ENCODE assay signal across 19 cellular contexts in the genomic region with DNA sequence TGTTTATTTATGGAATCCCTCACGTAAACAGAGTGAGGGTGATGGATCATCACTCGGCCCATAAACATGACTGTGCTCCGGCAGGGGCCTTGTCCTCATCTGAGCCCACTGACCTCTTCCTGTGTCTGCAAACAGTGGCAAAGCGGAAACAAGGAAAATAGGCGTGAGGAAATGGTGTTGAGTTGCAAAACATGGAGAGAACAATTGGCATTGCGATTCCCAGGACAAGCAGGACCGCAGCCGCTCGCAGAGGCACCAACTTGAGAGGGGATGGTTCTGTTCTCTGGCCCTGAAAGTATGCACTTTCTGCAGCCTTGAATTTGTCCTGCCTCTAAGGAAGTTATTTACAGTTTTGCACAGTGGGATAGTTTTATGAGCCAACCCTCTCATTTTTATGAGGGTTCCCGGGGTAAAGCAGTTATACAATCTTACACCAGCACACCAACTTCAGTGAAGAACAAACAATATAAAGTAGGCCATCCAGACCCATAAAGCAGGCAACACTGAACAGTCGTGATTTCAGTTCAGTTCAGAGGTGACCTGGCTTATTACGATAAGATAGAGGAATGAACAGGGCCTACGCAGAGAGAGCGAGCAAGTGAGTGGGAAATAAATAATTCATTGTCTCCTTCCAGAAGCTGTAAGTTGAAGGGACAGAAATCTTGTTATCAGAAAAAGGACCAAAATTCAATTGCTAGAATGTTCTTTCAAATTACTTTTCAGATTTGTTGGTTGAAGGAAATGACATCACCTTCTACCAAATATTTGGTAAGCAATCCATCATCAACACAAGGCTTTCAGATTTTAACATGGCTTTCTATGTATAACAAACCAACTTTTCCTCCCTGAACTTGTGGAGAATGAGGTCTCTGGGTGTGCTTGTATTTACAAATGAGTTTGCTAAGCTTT.
DNase-seq lines count a peak whose midpoint lies in the region; ATAC-seq and TF ChIP-seq lines count a peak whose summit lies in the region.
"Had no signal": no experiment of that assay in that cellular context is flagged by ENCODE, and none has a peak within 500 bp of the region (broad histone marks: within the 10 kb centered on the region; RNA-seq: fewer than 3 reads in every experiment).

No MANE protein-coding gene starts in this region.

- TF ChIP-seq CTCF in esophagus muscularis mucosa (IDR thresholded peaks at IDR 0.05), result no peak
- TF ChIP-seq CTCF in type B pancreatic cell (conservative IDR thresholded peaks at IDR 0.05), result no peak
- no peak for TF ChIP-seq CTCF in Calu3 (IDR thresholded peaks at IDR 0.05; ENCODE audit: unreplicated experiment)

- H3K36me3 Mint-ChIP-seq in type B pancreatic cell, result no peaks in the 10 kb centered on the region
- H3K36me3 Mint-ChIP-seq in Calu3 (ENCODE audit: insufficient read depth, unreplicated experiment), result no peaks in the 10 kb centered on the region
- H3K36me3 Mint-ChIP-seq: CD14-positive monocyte had no signal

- peaks cover 18% of the 10 kb centered on the region for H3K9me3 Mint-ChIP-seq in type B pancreatic cell
- peaks cover 6% of the 10 kb centered on the region for H3K9me3 Mint-ChIP-seq in Calu3 (ENCODE audit: low read depth, unreplicated experiment)
- H3K9me3 Mint-ChIP-seq: dendritic cell treated with granulocyte-macrophage colony-stimulating factor and Interleukin-4, amounts not matched to agents 40 ng/mL and 50 ng/mL, for 4 days had no signal

- H3K4me3 Mint-ChIP-seq in type B pancreatic cell (no peak overlapping the region), Calu3 (ENCODE audit: low read depth, unreplicated experiment) (no peak overlapping the region)
- H3K4me3 Mint-ChIP-seq: CD14-positive monocyte; dendritic cell treated with granulocyte-macrophage colony-stimulating factor and Interleukin-4, amounts not matched to agents 40 ng/mL and 50 ng/mL, for 4 days; H9; stimulated activated naive CD8-positive, alpha-beta T cell treated with anti-CD3 and anti-CD28 coated beads, Interleukin-15, amount 100 ng/mL, for 72 hours had no signal

- no peaks in the 10 kb centered on the region for H3K9me3 ChIP-seq in esophagus muscularis mucosa
- no peaks in the 10 kb centered on the region for H3K9me3 ChIP-seq in mucosa of rectum (ENCODE audit: control insufficient read depth in 2 of 2, low read length in 2 of 2)
- H3K9me3 ChIP-seq: ascending aorta had no signal

- BruUV-seq in Calu3 (replicated peaks; lab: Mats Ljungman, UMichigan), result no TSS peak

- H3K27me3 Mint-ChIP-seq in type B pancreatic cell, result peaks cover 7% of the 10 kb centered on the region
- peaks cover 13% of the 10 kb centered on the region for H3K27me3 Mint-ChIP-seq in Calu3 (ENCODE audit: unreplicated experiment)
- H3K27me3 Mint-ChIP-seq: dendritic cell treated with granulocyte-macrophage colony-stimulating factor and Interleukin-4, amounts not matched to agents 40 ng/mL and 50 ng/mL, for 4 days had no signal

- DNase-seq in NCI-H69 (lab: John Stamatoyannopoulos, UW), result peak; percentile 5
- peak; percentile 62 for DNase-seq in esophagus muscularis mucosa (ENCODE audit: extremely low spot score)
- DNase-seq in type B pancreatic cell (ENCODE audit: extremely low spot score, unreplicated experiment), result no peak
- DNase-seq in RPMI8226, result no peak
- no peak for DNase-seq in Calu3
- DNase-seq: activated gamma-delta T cell; H9; Karpas-422; NCI-H146; NCI-H510A; occipital lobe; stimulated activated naive CD8-positive, alpha-beta T cell treated with anti-CD3 and anti-CD28 coated beads, Interleukin-15, amount 100 ng/mL, for 72 hours had no signal

- H3K4me1 Mint-ChIP-seq in type B pancreatic cell (ENCODE audit: unreplicated experiment) (peaks cover 15% of the 10 kb centered on the region), Calu3 (ENCODE audit: low read depth, unreplicated experiment) (no peaks in the 10 kb centered on the region)
- H3K4me1 Mint-ChIP-seq: CD14-positive monocyte; stimulated activated naive CD8-positive, alpha-beta T cell treated with anti-CD3 and anti-CD28 coated beads, Interleukin-15, amount 100 ng/mL, for 72 hours had no signal

- H3K4me3 ChIP-seq in esophagus muscularis mucosa, result no peak overlapping the region
- H3K4me3 ChIP-seq in mucosa of rectum (ENCODE audit: low read length in 2 of 2), result peak overlapping the region in 1 of 2 donors; percentile 39
- H3K4me3 ChIP-seq: ascending aorta had no signal

- H3K27me3 ChIP-seq in esophagus muscularis mucosa, result no peaks in the 10 kb centered on the region
- H3K27me3 ChIP-seq in mucosa of rectum (ENCODE audit: control insufficient read depth in 2 of 2, insufficient read depth in 2 of 2, low read length in 2 of 2), result no peaks in the 10 kb centered on the region
- H3K27me3 ChIP-seq: ascending aorta had no signal

- no peak for TF ChIP-seq EP300 in esophagus muscularis mucosa (IDR thresholded peaks at IDR 0.05)

- TF ChIP-seq POLR2A in esophagus muscularis mucosa (IDR thresholded peaks at IDR 0.05; ENCODE audit: low read depth), result no peak

- 87% methylated on average over 14 of the region's 14 CpGs for WGBS in esophagus muscularis mucosa

- H3K27ac Mint-ChIP-seq in type B pancreatic cell, result peak overlapping the region; percentile 13
- H3K27ac Mint-ChIP-seq in Calu3 (ENCODE audit: unreplicated experiment), result no peak overlapping the region
- H3K27ac Mint-ChIP-seq: CD14-positive monocyte; dendritic cell treated with granulocyte-macrophage colony-stimulating factor and Interleukin-4, amounts not matched to agents 40 ng/mL and 50 ng/mL, for 4 days; H9; stimulated activated naive CD8-positive, alpha-beta T cell treated with anti-CD3 and anti-CD28 coated beads, Interleukin-15, amount 100 ng/mL, for 72 hours had no signal

- H3K36me3 ChIP-seq in esophagus muscularis mucosa, result no peaks in the 10 kb centered on the region
- no peaks in the 10 kb centered on the region for H3K36me3 ChIP-seq in mucosa of rectum (ENCODE audit: control insufficient read depth in 2 of 2, insufficient read depth in 2 of 2, low read length in 2 of 2)
- H3K36me3 ChIP-seq: ascending aorta had no signal

- H3K9ac ChIP-seq in mucosa of rectum (ENCODE audit: low read depth in 1 of 2, low read length in 2 of 2), result peak overlapping the region; percentile 15 to 33

- ATAC-seq in GM21619 (IDR thresholded peaks at IDR 0.05; ENCODE audit: unreplicated experiment) (no peak), GM18498 (IDR thresholded peaks at IDR 0.05; ENCODE audit: unreplicated experiment) (no peak)
- ATAC-seq: stimulated activated naive CD8-positive, alpha-beta T cell treated with anti-CD3 and anti-CD28 coated beads, Interleukin-15, amount 100 ng/mL, for 72 hours had no signal

- peaks cover 0 to 2% (median under 1%) of the 10 kb centered on the region in 4 donors for H3K4me1 ChIP-seq in esophagus muscularis mucosa
- peaks cover 11 to 47% of the 10 kb centered on the region in 2 donors for H3K4me1 ChIP-seq in mucosa of rectum (ENCODE audit: control insufficient read depth in 2 of 2, insufficient read depth in 2 of 2, low read length in 2 of 2)
- H3K4me1 ChIP-seq: ascending aorta had no signal

- intact Hi-C loops in esophagus muscularis mucosa (cut with DNase I), result no loop called here
- intact Hi-C loops in Calu3 (cut with micrococcal nuclease; ENCODE audit: unreplicated experiment), result no loop called here

- CTCF ChIA-PET in Calu3 (lab: Charles Lee), result interaction anchor here (0.5 kb wide), 1 partner anchor 466 kb away, joined by 7 read pairs; no protein-coding TSS in a partner anchor

- no peak overlapping the region for H3K27ac ChIP-seq in esophagus muscularis mucosa (replicated peaks in 1 of 4)
- peak overlapping the region; percentile 57 to 79 for H3K27ac ChIP-seq in mucosa of rectum (ENCODE audit: low read depth in 2 of 2, low read length in 2 of 2)
- H3K27ac ChIP-seq: ascending aorta, HL-60 had no signal

Comparison
In these comparisons a context has a peak if more than half of its experiments do, and no peak if none do; other contexts are left out.
1. DNase-seq: peak in NCI-H69 (single experiment) and esophagus muscularis mucosa (single experiment); none in type B pancreatic cell (single experiment), RPMI8226 (single experiment) and Calu3 (single experiment).
2. H3K27ac ChIP-seq: peak in mucosa of rectum (2 of 2); none in esophagus muscularis mucosa (0 of 4).